ENCODE assay signal across 2 cellular contexts in the genomic region with DNA sequence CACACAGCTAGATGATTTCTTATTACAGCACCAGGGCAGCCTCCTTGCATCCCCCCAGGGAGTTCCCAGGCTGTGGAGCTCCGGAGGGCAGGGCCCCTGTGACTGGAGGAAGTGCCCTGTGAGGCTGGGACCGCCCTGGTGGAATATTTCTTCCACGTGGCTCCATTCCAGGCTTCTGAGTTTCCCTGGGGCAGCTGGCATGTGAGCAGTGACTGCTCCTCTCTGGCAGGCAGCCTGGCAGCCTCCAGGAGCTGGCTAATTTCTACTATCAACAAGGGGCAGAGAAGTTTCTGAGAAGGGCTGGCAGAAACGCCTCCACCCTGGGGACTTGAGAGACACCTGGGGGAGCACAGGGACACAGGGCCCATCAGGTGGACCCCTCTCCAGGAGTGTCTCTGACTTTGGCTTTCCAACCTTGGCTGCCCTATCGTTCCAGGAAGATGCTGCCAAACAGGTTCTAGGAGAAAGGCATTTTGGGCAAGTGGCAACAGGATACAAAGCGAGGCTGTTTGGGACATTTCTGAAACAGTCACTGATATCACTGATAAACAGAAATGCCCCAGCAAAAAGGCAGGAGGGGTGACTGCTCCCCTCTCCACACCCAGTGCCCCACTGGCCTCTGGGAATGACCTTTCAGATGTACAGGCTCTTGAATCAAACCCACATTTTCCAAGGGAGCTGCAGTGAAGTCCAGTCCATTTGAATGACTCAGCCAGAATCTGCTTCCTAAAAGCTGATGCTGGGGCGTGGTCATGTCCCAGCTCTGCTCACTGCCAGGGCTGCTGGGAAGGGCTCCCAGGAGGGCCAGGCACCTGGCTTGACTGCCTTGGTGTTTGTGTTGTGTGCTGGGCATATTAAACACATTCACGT.
A peak's percentile ranks its signal among the peaks of the same experiment; 100 is the strongest.
TF ChIP-seq lines count a peak whose summit lies in the region.

No MANE protein-coding gene starts in this region.

TF ChIP-seq in A549, 52 proteins besides CTCF, POLR2A, EP300 and RAD21 (continued from another document and continues in another):
- TF ChIP-seq, protein P1, sequence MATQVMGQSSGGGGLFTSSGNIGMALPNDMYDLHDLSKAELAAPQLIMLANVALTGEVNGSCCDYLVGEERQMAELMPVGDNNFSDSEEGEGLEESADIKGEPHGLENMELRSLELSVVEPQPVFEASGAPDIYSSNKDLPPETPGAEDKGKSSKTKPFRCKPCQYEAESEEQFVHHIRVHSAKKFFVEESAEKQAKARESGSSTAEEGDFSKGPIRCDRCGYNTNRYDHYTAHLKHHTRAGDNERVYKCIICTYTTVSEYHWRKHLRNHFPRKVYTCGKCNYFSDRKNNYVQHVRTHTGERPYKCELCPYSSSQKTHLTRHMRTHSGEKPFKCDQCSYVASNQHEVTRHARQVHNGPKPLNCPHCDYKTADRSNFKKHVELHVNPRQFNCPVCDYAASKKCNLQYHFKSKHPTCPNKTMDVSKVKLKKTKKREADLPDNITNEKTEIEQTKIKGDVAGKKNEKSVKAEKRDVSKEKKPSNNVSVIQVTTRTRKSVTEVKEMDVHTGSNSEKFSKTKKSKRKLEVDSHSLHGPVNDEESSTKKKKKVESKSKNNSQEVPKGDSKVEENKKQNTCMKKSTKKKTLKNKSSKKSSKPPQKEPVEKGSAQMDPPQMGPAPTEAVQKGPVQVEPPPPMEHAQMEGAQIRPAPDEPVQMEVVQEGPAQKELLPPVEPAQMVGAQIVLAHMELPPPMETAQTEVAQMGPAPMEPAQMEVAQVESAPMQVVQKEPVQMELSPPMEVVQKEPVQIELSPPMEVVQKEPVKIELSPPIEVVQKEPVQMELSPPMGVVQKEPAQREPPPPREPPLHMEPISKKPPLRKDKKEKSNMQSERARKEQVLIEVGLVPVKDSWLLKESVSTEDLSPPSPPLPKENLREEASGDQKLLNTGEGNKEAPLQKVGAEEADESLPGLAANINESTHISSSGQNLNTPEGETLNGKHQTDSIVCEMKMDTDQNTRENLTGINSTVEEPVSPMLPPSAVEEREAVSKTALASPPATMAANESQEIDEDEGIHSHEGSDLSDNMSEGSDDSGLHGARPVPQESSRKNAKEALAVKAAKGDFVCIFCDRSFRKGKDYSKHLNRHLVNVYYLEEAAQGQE (IDR thresholded peaks at IDR 0.05): no peak
- no peak for TF ChIP-seq MAZ (IDR thresholded peaks at IDR 0.05; ENCODE audit: borderline replicate concordance, low read depth, low read length)
- no peak for TF ChIP-seq NPAS2 (CRISPR knock-in tag; IDR thresholded peaks at IDR 0.05; ENCODE audit: borderline replicate concordance)
- TF ChIP-seq, protein P2, sequence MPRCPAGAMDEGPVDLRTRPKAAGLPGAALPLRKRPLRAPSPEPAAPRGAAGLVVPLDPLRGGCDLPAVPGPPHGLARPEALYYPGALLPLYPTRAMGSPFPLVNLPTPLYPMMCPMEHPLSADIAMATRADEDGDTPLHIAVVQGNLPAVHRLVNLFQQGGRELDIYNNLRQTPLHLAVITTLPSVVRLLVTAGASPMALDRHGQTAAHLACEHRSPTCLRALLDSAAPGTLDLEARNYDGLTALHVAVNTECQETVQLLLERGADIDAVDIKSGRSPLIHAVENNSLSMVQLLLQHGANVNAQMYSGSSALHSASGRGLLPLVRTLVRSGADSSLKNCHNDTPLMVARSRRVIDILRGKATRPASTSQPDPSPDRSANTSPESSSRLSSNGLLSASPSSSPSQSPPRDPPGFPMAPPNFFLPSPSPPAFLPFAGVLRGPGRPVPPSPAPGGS (IDR thresholded peaks at IDR 0.05): peak; percentile 85; the same call in 1 of the 3 replicates
- TF ChIP-seq CHD2 (IDR thresholded peaks at IDR 0.05; ENCODE audit: low read length, partially characterized antibody): no peak
- TF ChIP-seq RCOR1 (IDR thresholded peaks at IDR 0.05; ENCODE audit: low read depth, low read length): no peak
- TF ChIP-seq HOXB13 (CRISPR knock-in tag; IDR thresholded peaks at IDR 0.05; ENCODE audit: low read depth): peak; percentile 62
- TF ChIP-seq CBX8 (IDR thresholded peaks at IDR 0.05): no peak
- TF ChIP-seq POLR2AphosphoS2 (conservative IDR thresholded peaks at IDR 0.05; ENCODE audit: low read length): no peak
- peak; percentile 96 for TF ChIP-seq MAFK (IDR thresholded peaks at IDR 0.05; ENCODE audit: partially characterized antibody)
- TF ChIP-seq, protein P3, sequence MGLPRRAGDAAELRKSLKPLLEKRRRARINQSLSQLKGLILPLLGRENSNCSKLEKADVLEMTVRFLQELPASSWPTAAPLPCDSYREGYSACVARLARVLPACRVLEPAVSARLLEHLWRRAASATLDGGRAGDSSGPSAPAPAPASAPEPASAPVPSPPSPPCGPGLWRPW (IDR thresholded peaks at IDR 0.05): no peak
- peak; percentile 66 for TF ChIP-seq NFE2L2 (conservative IDR thresholded peaks at IDR 0.05; ENCODE audit: low read length)
- no peak for TF ChIP-seq HDAC2 (IDR thresholded peaks at IDR 0.05)
- TF ChIP-seq PHF8 (IDR thresholded peaks at IDR 0.05; ENCODE audit: borderline replicate concordance, low read depth): no peak
- peak; percentile 56 for TF ChIP-seq FOSL2 (IDR thresholded peaks at IDR 0.05)
- TF ChIP-seq FOSL2 (CRISPR knock-in tag; IDR thresholded peaks at IDR 0.05): peak; percentile 92
- no peak for TF ChIP-seq SREBF2 (IDR thresholded peaks at IDR 0.05)
- peak; percentile 87 for TF ChIP-seq GATA3 (IDR thresholded peaks at IDR 0.05; ENCODE audit: borderline replicate concordance)
- TF ChIP-seq, protein P4, sequence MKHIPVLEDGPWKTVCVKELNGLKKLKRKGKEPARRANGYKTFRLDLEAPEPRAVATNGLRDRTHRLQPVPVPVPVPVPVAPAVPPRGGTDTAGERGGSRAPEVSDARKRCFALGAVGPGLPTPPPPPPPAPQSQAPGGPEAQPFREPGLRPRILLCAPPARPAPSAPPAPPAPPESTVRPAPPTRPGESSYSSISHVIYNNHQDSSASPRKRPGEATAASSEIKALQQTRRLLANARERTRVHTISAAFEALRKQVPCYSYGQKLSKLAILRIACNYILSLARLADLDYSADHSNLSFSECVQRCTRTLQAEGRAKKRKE (CRISPR knock-in tag; IDR thresholded peaks at IDR 0.05; ENCODE audit: low read depth): peak; percentile 78; the same call in 1 of the 2 replicates
- TF ChIP-seq ESRRA (IDR thresholded peaks at IDR 0.05; ENCODE audit: borderline replicate concordance, low read length): no peak
- TF ChIP-seq BHLHE40 (IDR thresholded peaks at IDR 0.05; ENCODE audit: low read depth, low read length): peak; percentile 44; the same call in 1 of the 2 replicates
- no peak for TF ChIP-seq RNF2 (IDR thresholded peaks at IDR 0.05; ENCODE audit: borderline replicate concordance, low read depth)
- TF ChIP-seq, protein P5, sequence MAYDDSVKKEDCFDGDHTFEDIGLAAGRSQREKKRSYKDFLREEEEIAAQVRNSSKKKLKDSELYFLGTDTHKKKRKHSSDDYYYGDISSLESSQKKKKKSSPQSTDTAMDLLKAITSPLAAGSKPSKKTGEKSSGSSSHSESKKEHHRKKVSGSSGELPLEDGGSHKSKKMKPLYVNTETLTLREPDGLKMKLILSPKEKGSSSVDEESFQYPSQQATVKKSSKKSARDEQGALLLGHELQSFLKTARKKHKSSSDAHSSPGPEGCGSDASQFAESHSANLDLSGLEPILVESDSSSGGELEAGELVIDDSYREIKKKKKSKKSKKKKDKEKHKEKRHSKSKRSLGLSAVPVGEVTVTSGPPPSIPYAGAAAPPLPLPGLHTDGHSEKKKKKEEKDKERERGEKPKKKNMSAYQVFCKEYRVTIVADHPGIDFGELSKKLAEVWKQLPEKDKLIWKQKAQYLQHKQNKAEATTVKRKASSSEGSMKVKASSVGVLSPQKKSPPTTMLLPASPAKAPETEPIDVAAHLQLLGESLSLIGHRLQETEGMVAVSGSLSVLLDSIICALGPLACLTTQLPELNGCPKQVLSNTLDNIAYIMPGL (CRISPR knock-in tag; IDR thresholded peaks at IDR 0.05; ENCODE audit: borderline replicate concordance): no peak
- TF ChIP-seq CBX2 (IDR thresholded peaks at IDR 0.05; ENCODE audit: borderline replicate concordance, low read depth): no peak
- 0 out of 2 replicates have a peak, but pooled peaks have one; percentile 52 for TF ChIP-seq HEYL (CRISPR knock-in tag; IDR thresholded peaks at IDR 0.05)

TF ChIP-seq in Ishikawa, 13 proteins besides CTCF, POLR2A, EP300 and RAD21 (continued from another document):
- TF ChIP-seq, protein P6, sequence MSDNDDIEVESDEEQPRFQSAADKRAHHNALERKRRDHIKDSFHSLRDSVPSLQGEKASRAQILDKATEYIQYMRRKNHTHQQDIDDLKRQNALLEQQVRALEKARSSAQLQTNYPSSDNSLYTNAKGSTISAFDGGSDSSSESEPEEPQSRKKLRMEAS (IDR thresholded peaks at IDR 0.05): peak; percentile 90
